Comparison of ENCODE assay signal across 21 cellular contexts in the genomic region with DNA sequence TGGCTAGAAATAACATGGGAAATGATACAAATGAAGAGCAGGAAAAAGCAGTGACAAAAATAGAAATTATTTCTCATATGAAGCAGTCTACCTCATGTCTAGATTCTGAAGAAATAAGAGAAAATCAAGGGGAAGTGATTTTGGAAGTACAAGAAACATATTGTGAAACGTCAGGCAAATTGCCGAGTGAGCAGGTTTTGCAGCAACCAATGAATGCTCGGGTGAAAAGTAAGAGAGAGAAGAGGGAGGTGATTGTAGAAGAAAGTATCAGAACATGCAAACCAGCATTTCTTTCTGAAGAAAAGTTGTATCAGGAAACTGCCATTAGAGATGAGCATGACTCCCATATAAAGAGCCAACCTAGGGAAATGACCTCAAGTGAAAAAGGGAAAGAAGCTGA.
DNase-seq lines count a peak whose midpoint lies in the region; ATAC-seq, FAIRE-seq and TF ChIP-seq lines count a peak whose summit lies in the region.
"Had no signal": no experiment of that assay in that cellular context is flagged by ENCODE, and none has a peak within 500 bp of the region (broad histone marks: within the 10 kb centered on the region; RNA-seq: fewer than 3 reads in every experiment).

No MANE protein-coding gene starts in this region.

- TF ChIP-seq POLR2A in A549 (IDR thresholded peaks at IDR 0.05; ENCODE audit: low read length): no peak

- DNase-seq in A549 (ENCODE audit: low read depth in 1 of 2, low spot score in 1 of 2) (no peak), lower lobe of right lung (no peak), NCI-H1105 treated with DMSO at 0.1 percent for 48 hours (lab: John Stamatoyannopoulos, UW) (no peak), brain microvascular endothelial cell (no peak)
- DNase-seq in CD4-positive, alpha-beta T cell: no peak
- no peak for DNase-seq in activated T-helper 2 cell treated with anti-CD3 and anti-CD28 coated beads, Interferon-gamma antibody, Interleukin-2, Interleukin-4, amounts not matched to agents 10 μg/mL and 5 μg/mL and 100 μg/mL, durations not matched to agents 14 hours and 24 hours and 36 hours (ENCODE audit: low spot score)
- DNase-seq: activated CD4-positive, alpha-beta T cell treated with anti-CD3 and anti-CD28 coated beads for 1 hour; activated naive CD4-positive, alpha-beta T cell treated with Interleukin-2 at 50 U/mL for 16 hours; COR-L47; effector memory CD4-positive, alpha-beta T cell; esophagus squamous epithelium; mucosa of descending colon; NCI-H1417 treated with DMSO at 0.1 percent for 48 hours; NCI-H510A; NK-92 treated with Interleukin-12 subunit alpha and Interleukin-12 subunit beta, amount 100 ng/mL, for 24 hours; psoas muscle; stimulated activated CD4-positive, alpha-beta T cell treated with anti-CD3 and anti-CD28 coated beads, Interleukin-1b, Interleukin-23, amount 100 ng/mL, for 48 hours; stimulated activated naive B cell treated with anti-CD40 and anti-IgM and Interleukin-4, amounts not matched to agents 10 μg/mL and 1 μg/mL and 100 μg/mL, for 72 hours had no signal

- H3K27me3 Mint-ChIP-seq in CD4-positive, alpha-beta T cell: no peaks in the 10 kb centered on the region
- no peaks in the 10 kb centered on the region for H3K27me3 Mint-ChIP-seq in activated T-helper 2 cell treated with anti-CD3 and anti-CD28 coated beads, Interferon-gamma antibody, Interleukin-2, Interleukin-4, amounts not matched to agents 10 μg/mL and 5 μg/mL and 100 μg/mL, durations not matched to agents 14 hours and 24 hours and 36 hours (ENCODE audit: low read depth)
- H3K27me3 Mint-ChIP-seq: stimulated activated naive B cell treated with anti-CD40 and anti-IgM and Interleukin-4, amounts not matched to agents 10 μg/mL and 1 μg/mL and 100 μg/mL, for 72 hours had no signal

- H3K4me1 Mint-ChIP-seq in CD4-positive, alpha-beta T cell (ENCODE audit: low read depth): peaks cover 21% of the 10 kb centered on the region
- peaks cover 6% of the 10 kb centered on the region for H3K4me1 Mint-ChIP-seq in activated T-helper 2 cell treated with anti-CD3 and anti-CD28 coated beads, Interferon-gamma antibody, Interleukin-2, Interleukin-4, amounts not matched to agents 10 μg/mL and 5 μg/mL and 100 μg/mL, durations not matched to agents 14 hours and 24 hours and 36 hours (ENCODE audit: low read depth)
- H3K4me1 Mint-ChIP-seq: neural progenitor cell; stimulated activated naive B cell treated with anti-CD40 and anti-IgM and Interleukin-4, amounts not matched to agents 10 μg/mL and 1 μg/mL and 100 μg/mL, for 72 hours had no signal

- H3K9me3 Mint-ChIP-seq in CD4-positive, alpha-beta T cell: no peaks in the 10 kb centered on the region
- H3K9me3 Mint-ChIP-seq in activated T-helper 2 cell treated with anti-CD3 and anti-CD28 coated beads, Interferon-gamma antibody, Interleukin-2, Interleukin-4, amounts not matched to agents 10 μg/mL and 5 μg/mL and 100 μg/mL, durations not matched to agents 14 hours and 24 hours and 36 hours: no peaks in the 10 kb centered on the region
- H3K9me3 Mint-ChIP-seq: neural progenitor cell; stimulated activated naive B cell treated with anti-CD40 and anti-IgM and Interleukin-4, amounts not matched to agents 10 μg/mL and 1 μg/mL and 100 μg/mL, for 72 hours had no signal

- 86% methylated on average over 3 of the region's 3 CpGs for WGBS in A549 (ENCODE audit: missing lambda C conversion rate)

- in situ Hi-C loops in brain microvascular endothelial cell (cut with HindIII; ENCODE audit: low pct_ligation_motif_present, low sequenced_read_pairs): no loop called here

- H3K27ac ChIP-seq in A549 (no peak overlapping the region), lower lobe of right lung (no peak overlapping the region), brain microvascular endothelial cell (no peak overlapping the region)
- H3K27ac ChIP-seq in CD4-positive, alpha-beta T cell (ENCODE audit: low read depth, low read length): no peak overlapping the region
- H3K27ac ChIP-seq: esophagus squamous epithelium, neural progenitor cell, psoas muscle had no signal

- CTCF ChIA-PET in A549 (lab: Yijun Ruan, JAX): no interaction called here
- CTCF ChIA-PET in CD4-positive, alpha-beta T cell (lab: Charles Lee): no interaction called here

- no peak for TF ChIP-seq EP300 in A549 (IDR thresholded peaks at IDR 0.05)

- H3K4me3 ChIP-seq in A549: no peak overlapping the region
- H3K4me3 ChIP-seq in lower lobe of right lung: no peak overlapping the region
- H3K4me3 ChIP-seq in brain microvascular endothelial cell (ENCODE audit: low read depth, low read length): no peak overlapping the region
- H3K4me3 ChIP-seq: esophagus squamous epithelium, mucosa of descending colon, neural progenitor cell, psoas muscle had no signal

- no peak for TF ChIP-seq CTCF in A549 (IDR thresholded peaks at IDR 0.05)
- no peak for TF ChIP-seq CTCF in CD4-positive, alpha-beta T cell (IDR thresholded peaks at IDR 0.05)
- TF ChIP-seq CTCF in lower lobe of right lung (IDR thresholded peaks at IDR 0.05): no peak
- TF ChIP-seq CTCF in brain microvascular endothelial cell (IDR thresholded peaks at IDR 0.05; ENCODE audit: low read depth, low read length, missing control alignments): no peak

- ATAC-seq in A549 (no peak), lower lobe of right lung (peak; percentile 11 to 40), GM21423 (IDR thresholded peaks at IDR 0.05; ENCODE audit: unreplicated experiment) (no peak)
- no peak for ATAC-seq in CD4-positive, alpha-beta T cell (ENCODE audit: poor library complexity)
- ATAC-seq: HCT116; mucosa of descending colon; psoas muscle; stimulated activated naive B cell treated with anti-CD40 and anti-IgM and Interleukin-4, amounts not matched to agents 10 μg/mL and 1 μg/mL and 100 μg/mL, for 72 hours had no signal

- H3K4me1 ChIP-seq in A549: no peaks in the 10 kb centered on the region
- peaks cover 5% of the 10 kb centered on the region for H3K4me1 ChIP-seq in lower lobe of right lung
- H3K4me1 ChIP-seq: esophagus squamous epithelium, neural progenitor cell, psoas muscle had no signal

- no peak for FAIRE-seq in A549 (lab: Jason Lieb, UNC)

- no peak for TF ChIP-seq RAD21 in A549 (conservative IDR thresholded peaks at IDR 0.05 in 1 of 2, IDR thresholded peaks at IDR 0.05 in 1 of 2)

- POLR2A ChIA-PET in A549 (lab: Yijun Ruan, JAX): no interaction called here
- POLR2A ChIA-PET in CD4-positive, alpha-beta T cell (lab: Charles Lee): no interaction called here

- no peak overlapping the region for H3K4me3 Mint-ChIP-seq in CD4-positive, alpha-beta T cell
- H3K4me3 Mint-ChIP-seq in activated T-helper 2 cell treated with anti-CD3 and anti-CD28 coated beads, Interferon-gamma antibody, Interleukin-2, Interleukin-4, amounts not matched to agents 10 μg/mL and 5 μg/mL and 100 μg/mL, durations not matched to agents 14 hours and 24 hours and 36 hours (ENCODE audit: low read depth): no peak overlapping the region
- H3K4me3 Mint-ChIP-seq: neural progenitor cell; stimulated activated naive B cell treated with anti-CD40 and anti-IgM and Interleukin-4, amounts not matched to agents 10 μg/mL and 1 μg/mL and 100 μg/mL, for 72 hours had no signal

- H3K27ac Mint-ChIP-seq in CD4-positive, alpha-beta T cell: peak overlapping the region; percentile 8
- peak overlapping the region; percentile 8 for H3K27ac Mint-ChIP-seq in activated T-helper 2 cell treated with anti-CD3 and anti-CD28 coated beads, Interferon-gamma antibody, Interleukin-2, Interleukin-4, amounts not matched to agents 10 μg/mL and 5 μg/mL and 100 μg/mL, durations not matched to agents 14 hours and 24 hours and 36 hours
- H3K27ac Mint-ChIP-seq: neural progenitor cell; stimulated activated naive B cell treated with anti-CD40 and anti-IgM and Interleukin-4, amounts not matched to agents 10 μg/mL and 1 μg/mL and 100 μg/mL, for 72 hours had no signal

- H3K9me3 ChIP-seq in A549: no peaks in the 10 kb centered on the region
- H3K9me3 ChIP-seq in CD4-positive, alpha-beta T cell (ENCODE audit: control insufficient read depth, low read length): no peaks in the 10 kb centered on the region
- no peaks in the 10 kb centered on the region for H3K9me3 ChIP-seq in lower lobe of right lung
- H3K9me3 ChIP-seq: esophagus squamous epithelium, mucosa of descending colon, psoas muscle had no signal

- H3K4me2 ChIP-seq in A549: no peak overlapping the region
- H3K4me2 ChIP-seq: neural progenitor cell had no signal

- H3K27me3 ChIP-seq in CD4-positive, alpha-beta T cell (ENCODE audit: control insufficient read depth, insufficient read depth, low read length): no peaks in the 10 kb centered on the region
- H3K27me3 ChIP-seq in lower lobe of right lung (ENCODE audit: low read depth) (no peaks in the 10 kb centered on the region), brain microvascular endothelial cell (replicated peaks) (no peaks in the 10 kb centered on the region)
- H3K27me3 ChIP-seq: esophagus squamous epithelium, neural progenitor cell had no signal

- H3K36me3 ChIP-seq in lower lobe of right lung: peaks cover 95% of the 10 kb centered on the region
- H3K36me3 ChIP-seq in brain microvascular endothelial cell (replicated peaks): peaks cover 77% of the 10 kb centered on the region

- H3K36me3 Mint-ChIP-seq in CD4-positive, alpha-beta T cell (ENCODE audit: low read depth): peaks cover 100% of the 10 kb centered on the region
- peaks cover 87% of the 10 kb centered on the region for H3K36me3 Mint-ChIP-seq in activated T-helper 2 cell treated with anti-CD3 and anti-CD28 coated beads, Interferon-gamma antibody, Interleukin-2, Interleukin-4, amounts not matched to agents 10 μg/mL and 5 μg/mL and 100 μg/mL, durations not matched to agents 14 hours and 24 hours and 36 hours (ENCODE audit: low read depth)

- intact Hi-C loops in CD4-positive, alpha-beta T cell (cut with DNase I, micrococcal nuclease): no loop called here
- intact Hi-C loops in activated T-helper 2 cell treated with anti-CD3 and anti-CD28 coated beads, Interferon-gamma antibody, Interleukin-2, Interleukin-4, amounts not matched to agents 10 μg/mL and 5 μg/mL and 100 μg/mL, durations not matched to agents 14 hours and 24 hours and 36 hours (cut with micrococcal nuclease): no loop called here
- intact Hi-C loops in lower lobe of right lung (cut with DNase I): no loop called here

TF ChIP-seq in A549, 52 proteins besides CTCF, POLR2A, EP300 and RAD21:
- TF ChIP-seq MAFK (IDR thresholded peaks at IDR 0.05; ENCODE audit: partially characterized antibody) (peak; percentile 63), RNF2 (IDR thresholded peaks at IDR 0.05; ENCODE audit: borderline replicate concordance, low read depth) (no peak)

Comparison
In these comparisons a context has a peak if more than half of its experiments do, and no peak if none do; other contexts are left out.
1. ATAC-seq: peak in lower lobe of right lung (2 of 2); none in A549 (0 of 2), CD4-positive, alpha-beta T cell (single experiment) and GM21423 (single experiment).